In genomic region chr15:70723124-70723427, GRCh38 we compare ENCODE assay signal across 1 cellular context.
TF ChIP-seq lines count a peak whose summit lies in the region.

No MANE protein-coding gene starts in this region.

TF ChIP-seq in SK-N-SH, 30 proteins besides CTCF, POLR2A, EP300 and RAD21:
- no peak for TF ChIP-seq TAF1 (IDR thresholded peaks at IDR 0.05; ENCODE audit: borderline replicate concordance, low read depth, low read length)
- no peak for TF ChIP-seq GABPA (IDR thresholded peaks at IDR 0.05; ENCODE audit: low read depth)
- TF ChIP-seq ELF1 (IDR thresholded peaks at IDR 0.05), result no peak
- no peak for TF ChIP-seq FOSL2 (IDR thresholded peaks at IDR 0.05; ENCODE audit: borderline replicate concordance, low read depth)
- no peak for TF ChIP-seq SIN3A (IDR thresholded peaks at IDR 0.05; ENCODE audit: borderline replicate concordance, low read depth, low read length)
TF ChIP-seq in SK-N-SH: peak in this region for 0.
